Comparison of ENCODE assay signal across 8 cellular contexts in the genomic region with DNA sequence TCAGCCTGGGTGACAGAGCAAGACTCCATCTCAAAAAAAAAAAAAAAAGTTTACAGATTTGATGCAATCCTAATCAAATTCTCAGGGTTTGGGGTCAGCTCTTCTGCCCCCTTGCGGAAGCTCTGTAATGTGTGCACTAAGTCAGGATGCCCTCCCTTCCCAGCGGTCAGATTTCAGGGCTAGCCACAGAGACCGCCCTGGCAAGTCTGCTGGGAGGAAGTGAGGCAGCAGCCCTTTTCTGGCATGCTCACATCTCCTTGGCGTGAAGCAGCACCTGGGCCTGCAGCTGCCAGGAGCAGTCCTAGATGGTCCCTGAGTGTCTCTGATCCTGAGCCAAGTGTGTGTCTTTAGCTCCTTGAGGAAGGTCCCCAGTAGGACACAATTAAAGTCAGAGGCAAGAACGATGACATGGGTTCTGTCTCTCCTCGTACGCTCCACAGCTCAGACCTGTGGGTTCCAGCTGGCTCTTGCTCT. TPM values are rescaled to one million over a fixed set of nuclear protein-coding genes. Genes with fewer than 3 reads are reported as not detected.
DNase-seq lines count a peak whose midpoint lies in the region; ATAC-seq and TF ChIP-seq lines count a peak whose summit lies in the region.

No MANE protein-coding gene starts in this region.

- H3K27me3 ChIP-seq in endodermal cell (ENCODE audit: control insufficient read depth, insufficient read depth, low read length, poor library complexity, severe bottlenecking), result no peaks in the 10 kb centered on the region

- H3K27me3 Mint-ChIP-seq in endodermal cell (ENCODE audit: insufficient read depth) (no peaks in the 10 kb centered on the region), mesothelial cell of epicardium (ENCODE audit: low read depth) (peaks cover 13% of the 10 kb centered on the region)

- no peaks in the 10 kb centered on the region for H3K9me3 ChIP-seq in endodermal cell (ENCODE audit: control insufficient read depth, low read length)

- no peak overlapping the region for H3K27ac ChIP-seq in endodermal cell (ENCODE audit: low read depth, low read length)

- H3K4me1 Mint-ChIP-seq in endodermal cell (no peaks in the 10 kb centered on the region), mesothelial cell of epicardium (peaks cover 7% of the 10 kb centered on the region)

- peak; percentile 92 for DNase-seq in GM03348 (ENCODE audit: low spot score)
- DNase-seq in NOMO-1 (lab: John Stamatoyannopoulos, UW; ENCODE audit: unreplicated experiment in 2 of 2), result peak; percentile 87 to 93
- DNase-seq in activated CD8-positive, alpha-beta memory T cell treated with anti-CD3 and anti-CD28 coated beads for 24 hours, result peak; percentile 86
- DNase-seq in endodermal cell, result peak; percentile 92
- peak in 1 of 2 experiments; percentile 62 for DNase-seq in mesothelial cell of epicardium (ENCODE audit: low spot score in 2 of 2, unreplicated experiment in 2 of 2)
- peak; percentile 47 to 58 for DNase-seq in stimulated activated CD8-positive, alpha-beta memory T cell treated with anti-CD3 and anti-CD28 coated beads, Interleukin-4, amount 100 ng/mL, for 4 hours (ENCODE audit: low read depth in 2 of 2, low spot score in 1 of 2)

- ATAC-seq in HG02973 (IDR thresholded peaks at IDR 0.05; ENCODE audit: unreplicated experiment), result peak; percentile 56
- ATAC-seq in GM19452 (IDR thresholded peaks at IDR 0.05; ENCODE audit: unreplicated experiment), result no peak

- 48 to 52% methylated on average over 5 to 7 of the region's 7 CpGs for WGBS in endodermal cell (ENCODE audit: insufficient coverage in 1 of 2, insufficient read length in 1 of 2), 2 experiments

- no peak overlapping the region for H3K27ac Mint-ChIP-seq in endodermal cell
- peak overlapping the region; percentile 80 for H3K27ac Mint-ChIP-seq in mesothelial cell of epicardium

- H3K4me1 ChIP-seq in endodermal cell (ENCODE audit: control insufficient read depth, insufficient read depth, low read length), result no peaks in the 10 kb centered on the region

- TF ChIP-seq CTCF in endodermal cell (conservative IDR thresholded peaks at IDR 0.05), result peak; percentile 88
- TF ChIP-seq CTCF in mesothelial cell of epicardium (IDR thresholded peaks at IDR 0.05; ENCODE audit: unreplicated experiment), result peak; percentile 69

- H3K9me3 Mint-ChIP-seq in endodermal cell (peaks cover 21% of the 10 kb centered on the region), mesothelial cell of epicardium (peaks cover 4% of the 10 kb centered on the region)

- no peak overlapping the region for H3K4me3 Mint-ChIP-seq in endodermal cell
- H3K4me3 Mint-ChIP-seq in mesothelial cell of epicardium, result no peak overlapping the region

- no peak overlapping the region for H3K9ac ChIP-seq in endodermal cell (ENCODE audit: extremely low read depth, low read length, poor library complexity, severe bottlenecking)

- H3K4me3 ChIP-seq in endodermal cell (ENCODE audit: low read length), result no peak overlapping the region

- H3K36me3 ChIP-seq in endodermal cell (ENCODE audit: control insufficient read depth, insufficient read depth, low read length), result no peaks in the 10 kb centered on the region

- H3K36me3 Mint-ChIP-seq in endodermal cell (ENCODE audit: low read depth), result no peaks in the 10 kb centered on the region
- no peaks in the 10 kb centered on the region for H3K36me3 Mint-ChIP-seq in mesothelial cell of epicardium

RNA-seq across cellular contexts. Expression of gene APOBEC3C, which starts 10.9 kb away (rescaled TPM):
- total RNA-seq in endodermal cell (10 to 100 TPM; 26.1 to 27.4 TPM), mesothelial cell of epicardium (32.6 to 34.7 TPM (median 34.0 TPM) in 3 replicates)
- 12.4 TPM for polyA plus RNA-seq in endodermal cell (2013, experiment 1 of 2)
- polyA plus RNA-seq in endodermal cell (2013, experiment 2 of 2), result 13.7 TPM

RNA-seq across cellular contexts. Expression of gene APOBEC3D, which starts 17.7 kb away (rescaled TPM):
- total RNA-seq in endodermal cell, result 10 to 100 TPM in 1 of 2 donors, 1 to 10 TPM in 1; 8.6 to 14.4 TPM
- polyA plus RNA-seq in endodermal cell (2013, experiment 1 of 2), result 2.6 TPM
- polyA plus RNA-seq in endodermal cell (2013, experiment 2 of 2), result 7.1 TPM
- total RNA-seq in mesothelial cell of epicardium, result 3.1 to 4.2 TPM (median 3.2 TPM) in 3 replicates

RNA-seq across cellular contexts. Expression of gene APOBEC3B, which starts 21.1 kb away (rescaled TPM):
- total RNA-seq in endodermal cell, result 1 to 10 TPM; 4.1 to 5.4 TPM
- polyA plus RNA-seq in endodermal cell (2013, experiment 1 of 2), result 2.2 TPM
- polyA plus RNA-seq in endodermal cell (2013, experiment 2 of 2), result 3.0 TPM
- 4.3 to 5.1 TPM (median 4.9 TPM) in 3 replicates for total RNA-seq in mesothelial cell of epicardium

RNA-seq across cellular contexts. Expression of gene APOBEC3F, which starts 37.5 kb away (rescaled TPM):
- total RNA-seq in endodermal cell (10 to 100 TPM; 16.2 to 24.2 TPM), mesothelial cell of epicardium (19.0 to 23.8 TPM (median 21.4 TPM) in 3 replicates)
- polyA plus RNA-seq in endodermal cell (2013, experiment 1 of 2), result 4.5 TPM
- 4.5 TPM for polyA plus RNA-seq in endodermal cell (2013, experiment 2 of 2)

RNA-seq across cellular contexts. Expression of gene APOBEC3A, which starts 45.8 kb away (rescaled TPM):
- total RNA-seq in endodermal cell (not detected), mesothelial cell of epicardium (not detected in 3 replicates)
- 0.28 TPM for polyA plus RNA-seq in endodermal cell (2013, experiment 1 of 2)
- polyA plus RNA-seq in endodermal cell (2013, experiment 2 of 2), result not detected
